Comparison of ENCODE assay signal across 8 cellular contexts in genomic region chr6:35687658-35688604, GRCh38. TPM values are rescaled to one million over a fixed set of nuclear protein-coding genes. Genes with fewer than 3 reads are reported as not detected.
A peak's percentile ranks its signal among the peaks of the same experiment; 100 is the strongest.
DNase-seq lines count a peak whose midpoint lies in the region; ATAC-seq and TF ChIP-seq lines count a peak whose summit lies in the region.

No MANE protein-coding gene starts in this region.

- peak; percentile 42 for ATAC-seq in HG02973 (IDR thresholded peaks at IDR 0.05; ENCODE audit: unreplicated experiment)

- DNase-seq in SIG-M5 treated with dmso at 0.1 percent for 504 hours (lab: John Stamatoyannopoulos, UW; ENCODE audit: unreplicated experiment) (peak; percentile 41), SIG-M5 (lab: John Stamatoyannopoulos, UW) (no peak), NCI-H345 treated with DMSO at 0.1 percent for 48 hours (lab: John Stamatoyannopoulos, UW; ENCODE audit: unreplicated experiment) (peak; percentile 25), epithelial cell of esophagus (ENCODE audit: low read depth) (peak; percentile 67), mucosa of gallbladder (ENCODE audit: low spot score) (peak; percentile 50)
- peak; percentile 24 to 39 (median 31) for DNase-seq in activated CD8-positive, alpha-beta memory T cell treated with anti-CD3 and anti-CD28 coated beads for 48 hours (ENCODE audit: low read depth in 2 of 3, low spot score in 2 of 3)
- peak; percentile 33 to 48 for DNase-seq in stimulated activated CD8-positive, alpha-beta memory T cell treated with anti-CD3 and anti-CD28 coated beads, Interleukin-7, amount 100 ng/mL, for 48 hours (ENCODE audit: extremely low read depth in 1 of 2, low read depth in 1 of 2)

- no peak for TF ChIP-seq CTCF in epithelial cell of esophagus (IDR thresholded peaks at IDR 0.05; ENCODE audit: insufficient read depth, low read depth, low read length, missing control alignments)

- peak overlapping the region; percentile 95 for H3K4me3 ChIP-seq in epithelial cell of esophagus (ENCODE audit: low read length)

RNA-seq across cellular contexts. Expression of gene FKBP5, which starts 0.8 kb away (rescaled TPM):
- 174 TPM for total RNA-seq in mucosa of gallbladder

RNA-seq across cellular contexts. Expression of gene ARMC12, which starts 48.9 kb away (rescaled TPM):
- 1.1 TPM for total RNA-seq in mucosa of gallbladder
